In genomic region chr7:150567168-150567567, GRCh38 we compare ENCODE assay signal across 11 cellular contexts. TPM values are rescaled to one million over a fixed set of nuclear protein-coding genes. Genes with fewer than 3 reads are reported as not detected.
DNase-seq lines count a peak whose midpoint lies in the region; ATAC-seq and TF ChIP-seq lines count a peak whose summit lies in the region.
"Had no signal": no experiment of that assay in that cellular context is flagged by ENCODE, and none has a peak within 500 bp of the region (broad histone marks: within the 10 kb centered on the region; RNA-seq: fewer than 3 reads in every experiment).

TSS of gene GIMAP4 (plus strand) at chr7:150567390. CDS start at chr7:150569902, 2,512 bp downstream.

- WGBS in lower leg skin, 2 donors, result 66 to 68% methylated on average over 9 of the region's 9 CpGs

- no peaks in the 10 kb centered on the region for H3K9me3 ChIP-seq in ascending aorta

- no peaks in the 10 kb centered on the region for H3K4me1 ChIP-seq in ascending aorta

- no peaks in the 10 kb centered on the region for H3K27me3 ChIP-seq in ascending aorta

- intact Hi-C loops in ascending aorta (cut with DNase I), result no loop called here
- intact Hi-C loops in lower leg skin (cut with DNase I; ENCODE audit: low total_unique reads), result no loop called here

- H3K4me3 ChIP-seq in ascending aorta (peak within 1 kb of the TSS; percentile 27 to 37), lower leg skin (ENCODE audit: low read depth, poor library complexity, severe bottlenecking) (peak within 1 kb of the TSS; percentile 23)

- no peak for ATAC-seq in GM21360 (IDR thresholded peaks at IDR 0.05; ENCODE audit: unreplicated experiment)
- no peak for ATAC-seq in HG03135 (IDR thresholded peaks at IDR 0.05; ENCODE audit: unreplicated experiment)
- no peak for ATAC-seq in GM21423 (IDR thresholded peaks at IDR 0.05; ENCODE audit: unreplicated experiment)

- no peak for TF ChIP-seq POLR2A in lower leg skin (IDR thresholded peaks at IDR 0.05)

- H3K27ac ChIP-seq in ascending aorta (no peak within 1 kb of the TSS), substantia nigra (ENCODE audit: low read depth, low read length, poor library complexity, severe bottlenecking) (peak within 1 kb of the TSS; percentile 72)

- peak; percentile 53 for DNase-seq in NK-92 treated with Interleukin-12 subunit alpha and Interleukin-12 subunit beta, amount 100 ng/mL, for 24 hours (lab: John Stamatoyannopoulos, UW)
- DNase-seq in NK-92 (lab: John Stamatoyannopoulos, UW; ENCODE audit: unreplicated experiment) (no peak), ascending aorta (ENCODE audit: low spot score in 2 of 2) (no peak), lower leg skin (ENCODE audit: low spot score in 2 of 2) (no peak), substantia nigra (lab: John Stamatoyannopoulos, UW) (peak in 3 of 49 donors; percentile 4 to 21 (median 16))
- DNase-seq: 8988T; activated B cell treated with CpG ODN at 0.5 μM for 24 hours; effector CD4-positive, alpha-beta T cell had no signal

- no peak for TF ChIP-seq CTCF in ascending aorta (IDR thresholded peaks at IDR 0.05)
- no peak for TF ChIP-seq CTCF in lower leg skin (IDR thresholded peaks at IDR 0.05)

- H3K36me3 ChIP-seq in ascending aorta, result peaks cover 0 to 6% of the 10 kb centered on the region in 2 donors

RNA-seq across cellular contexts. Expression of gene GIMAP4, which starts in this region (rescaled TPM):
- total RNA-seq in ascending aorta (29.5 TPM), lower leg skin (10 to 100 TPM in 2 of 4 donors, 1 to 10 TPM in 2; 4.6 to 17.9 (median 8.1) TPM)
